8 cellular contexts compared by ENCODE assay signal in genomic region chr10:97407211-97407951, GRCh38. TPM values are rescaled to one million over a fixed set of nuclear protein-coding genes. Genes with fewer than 3 reads are reported as not detected.
DNase-seq lines count a peak whose midpoint lies in the region; ATAC-seq, FAIRE-seq and TF ChIP-seq lines count a peak whose summit lies in the region.

No MANE protein-coding gene starts in this region.

- H3K4me3 ChIP-seq in astrocyte (ENCODE audit: insufficient read depth, low read depth, low read length), result no peak overlapping the region

- intact Hi-C loops in left ventricle myocardium superior (cut with micrococcal nuclease), result no loop called here

- no peaks in the 10 kb centered on the region for H3K36me3 ChIP-seq in astrocyte (ENCODE audit: insufficient read depth, low read length)

- H4K20me1 ChIP-seq in astrocyte (ENCODE audit: insufficient read depth, low read length), result no peaks in the 10 kb centered on the region

- H2AFZ ChIP-seq in astrocyte (ENCODE audit: low read depth, low read length), result peak overlapping the region; percentile 54

- H3K27ac ChIP-seq in astrocyte (ENCODE audit: low read depth, low read length), result no peak overlapping the region

- H3K4me3 Mint-ChIP-seq in astrocyte (ENCODE audit: unreplicated experiment), result no peak overlapping the region

- in situ Hi-C loops in ACHN (cut with HindIII; ENCODE audit: low pct_ligation_motif_present, low pct_unique_long_range_greater_than_20kb, low sequenced_read_pairs), result no loop called here

- H3K9ac ChIP-seq in astrocyte (ENCODE audit: low read length), result no peak overlapping the region

- H3K36me3 Mint-ChIP-seq in astrocyte (ENCODE audit: low read depth, unreplicated experiment), result no peaks in the 10 kb centered on the region

- TF ChIP-seq CTCF in astrocyte (IDR thresholded peaks at IDR 0.05; ENCODE audit: insufficient read depth, low read depth, low read length), result peak; percentile 96

- ATAC-seq in HG02938 (IDR thresholded peaks at IDR 0.05; ENCODE audit: unreplicated experiment), result peak; percentile 96
- peak; percentile 92 for ATAC-seq in left ventricle myocardium superior

- H3K4me2 ChIP-seq in astrocyte (ENCODE audit: low read length), result peak overlapping the region; percentile 78

- DNase-seq in ACHN, result peak; percentile 88
- peak; percentile 50 for DNase-seq in GM18507 (ENCODE audit: extremely low spot score, insufficient read length, low read depth)
- DNase-seq in NCI-H146 (lab: John Stamatoyannopoulos, UW), result peak; percentile 83
- peak; percentile 86 for DNase-seq in SW480 (ENCODE audit: low spot score)
- peak; percentile 58 for DNase-seq in astrocyte (ENCODE audit: low read depth)
- peak; percentile 44 for DNase-seq in left ventricle myocardium superior
- peak; percentile 81 for DNase-seq in retina

- H3K27me3 ChIP-seq in astrocyte (ENCODE audit: insufficient read depth, low read length), result no peaks in the 10 kb centered on the region

- peaks cover 6% of the 10 kb centered on the region for H3K4me1 Mint-ChIP-seq in astrocyte (ENCODE audit: low read depth, unreplicated experiment)

- no peaks in the 10 kb centered on the region for H3K79me2 ChIP-seq in astrocyte (ENCODE audit: insufficient read depth, low read length)

- FAIRE-seq in GM18507 (lab: Jason Lieb, UNC) (peak; percentile 86), astrocyte (lab: Jason Lieb, UNC) (no peak)

- H3K27ac Mint-ChIP-seq in astrocyte (ENCODE audit: unreplicated experiment), result no peak overlapping the region

- H3K9me3 Mint-ChIP-seq in astrocyte (ENCODE audit: unreplicated experiment), result no peaks in the 10 kb centered on the region

- peaks cover 8% of the 10 kb centered on the region for H3K4me1 ChIP-seq in astrocyte (ENCODE audit: insufficient read depth, low read length)

- H3K9me3 ChIP-seq in astrocyte (ENCODE audit: insufficient read depth, low read depth, low read length), result no peaks in the 10 kb centered on the region

- no peaks in the 10 kb centered on the region for H3K27me3 Mint-ChIP-seq in astrocyte (ENCODE audit: low read depth, unreplicated experiment)

RNA-seq across cellular contexts. Expression of gene RRP12, which starts 6.2 kb away (rescaled TPM):
- total RNA-seq in astrocyte (45.0 and 52.1 TPM in 2 replicates), left ventricle myocardium superior (11.6 TPM)

RNA-seq across cellular contexts. Expression of gene PGAM1, which starts 18.6 kb away (rescaled TPM):
- 706 and 719 TPM in 2 replicates for total RNA-seq in astrocyte
- total RNA-seq in left ventricle myocardium superior, result 234 TPM

RNA-seq across cellular contexts. Expression of gene EXOSC1, which starts 38.4 kb away (rescaled TPM):
- total RNA-seq in astrocyte, result 37.9 and 38.6 TPM in 2 replicates
- 14.7 TPM for total RNA-seq in left ventricle myocardium superior

RNA-seq across cellular contexts. Expression of gene ZDHHC16, which starts 38.6 kb away (rescaled TPM):
- total RNA-seq in astrocyte (51.1 and 53.5 TPM in 2 replicates), left ventricle myocardium superior (22.2 TPM)
